In the genomic region with DNA sequence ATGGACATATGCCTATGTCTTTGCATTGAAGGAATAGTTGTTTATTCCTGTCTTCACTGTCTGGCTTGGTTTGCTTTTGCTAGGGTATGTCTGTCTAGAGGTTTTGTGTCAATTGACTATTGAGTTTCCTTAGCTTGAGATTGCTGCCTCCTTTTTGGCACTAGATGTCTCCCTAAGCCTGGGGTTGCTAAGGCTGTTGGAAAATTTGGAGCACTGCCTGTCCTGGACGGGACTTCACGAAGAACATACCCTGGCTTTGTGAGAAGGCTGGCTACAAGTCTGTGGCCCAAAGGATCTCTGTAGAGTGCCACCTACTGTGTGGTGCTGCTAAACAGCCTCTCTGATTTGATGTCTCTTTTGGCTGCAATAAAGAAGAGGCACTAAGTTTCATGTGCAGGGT, we compare ENCODE assay signal across 1 cellular context.
TF ChIP-seq lines count a peak whose summit lies in the region.

No MANE protein-coding gene starts in this region.

TF ChIP-seq in IMR-90, 13 proteins besides CTCF, POLR2A, EP300 and RAD21:
- no peak for TF ChIP-seq MAFK (IDR thresholded peaks at IDR 0.05; ENCODE audit: low read depth, low read length)
- TF ChIP-seq, protein P1, sequence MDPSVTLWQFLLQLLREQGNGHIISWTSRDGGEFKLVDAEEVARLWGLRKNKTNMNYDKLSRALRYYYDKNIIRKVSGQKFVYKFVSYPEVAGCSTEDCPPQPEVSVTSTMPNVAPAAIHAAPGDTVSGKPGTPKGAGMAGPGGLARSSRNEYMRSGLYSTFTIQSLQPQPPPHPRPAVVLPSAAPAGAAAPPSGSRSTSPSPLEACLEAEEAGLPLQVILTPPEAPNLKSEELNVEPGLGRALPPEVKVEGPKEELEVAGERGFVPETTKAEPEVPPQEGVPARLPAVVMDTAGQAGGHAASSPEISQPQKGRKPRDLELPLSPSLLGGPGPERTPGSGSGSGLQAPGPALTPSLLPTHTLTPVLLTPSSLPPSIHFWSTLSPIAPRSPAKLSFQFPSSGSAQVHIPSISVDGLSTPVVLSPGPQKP (IDR thresholded peaks at IDR 0.05; ENCODE audit: borderline replicate concordance, low read depth, low read length), result no peak
- no peak for TF ChIP-seq RFX5 (IDR thresholded peaks at IDR 0.05; ENCODE audit: low read depth, low read length)
- no peak for TF ChIP-seq MAZ (IDR thresholded peaks at IDR 0.05; ENCODE audit: borderline replicate concordance, low read depth, low read length)
- TF ChIP-seq CEBPB (IDR thresholded peaks at IDR 0.05; ENCODE audit: low read depth, low read length), result no peak
- TF ChIP-seq CHD1 (IDR thresholded peaks at IDR 0.05; ENCODE audit: low read depth, low read length), result no peak
- no peak for TF ChIP-seq FOS (IDR thresholded peaks at IDR 0.05; ENCODE audit: low read depth, low read length)
- TF ChIP-seq, protein P2, sequence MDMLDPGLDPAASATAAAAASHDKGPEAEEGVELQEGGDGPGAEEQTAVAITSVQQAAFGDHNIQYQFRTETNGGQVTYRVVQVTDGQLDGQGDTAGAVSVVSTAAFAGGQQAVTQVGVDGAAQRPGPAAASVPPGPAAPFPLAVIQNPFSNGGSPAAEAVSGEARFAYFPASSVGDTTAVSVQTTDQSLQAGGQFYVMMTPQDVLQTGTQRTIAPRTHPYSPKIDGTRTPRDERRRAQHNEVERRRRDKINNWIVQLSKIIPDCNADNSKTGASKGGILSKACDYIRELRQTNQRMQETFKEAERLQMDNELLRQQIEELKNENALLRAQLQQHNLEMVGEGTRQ (IDR thresholded peaks at IDR 0.05; ENCODE audit: low read depth, low read length), result no peak
- TF ChIP-seq BHLHE40 (IDR thresholded peaks at IDR 0.05; ENCODE audit: low read depth, low read length), result no peak
- no peak for TF ChIP-seq RCOR1 (IDR thresholded peaks at IDR 0.05; ENCODE audit: insufficient replicate concordance, low read length)
